Comparison of ENCODE assay signal across 25 cellular contexts in the genomic region with DNA sequence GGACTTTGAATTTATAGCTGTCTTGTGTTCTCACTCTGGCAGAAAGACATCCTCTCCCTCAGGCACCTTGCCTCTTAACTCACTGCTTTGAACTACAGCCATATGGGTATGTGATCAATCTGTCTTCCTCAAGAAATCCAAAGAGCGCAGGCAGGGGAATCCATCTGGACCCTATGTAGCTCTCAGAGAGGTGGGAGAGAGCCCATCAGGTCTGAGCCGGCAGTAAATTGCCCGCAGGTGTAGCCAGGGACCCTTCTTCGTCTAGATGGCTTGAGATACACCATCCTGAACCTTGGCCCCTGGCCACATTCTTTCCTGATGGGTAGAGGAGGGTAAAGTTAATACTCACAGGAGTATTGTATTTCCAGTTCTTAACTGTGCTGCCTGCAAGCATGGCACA.
"Had no signal": no experiment of that assay in that cellular context is flagged by ENCODE, and none has a peak within 500 bp of the region (broad histone marks: within the 10 kb centered on the region; RNA-seq: fewer than 3 reads in every experiment).

No MANE protein-coding gene starts in this region.

- H3K4me1 ChIP-seq: foreskin keratinocyte, heart right ventricle, left ventricle myocardium inferior, psoas muscle, tibial artery had no signal

- H3K27me3 Mint-ChIP-seq: activated CD8-positive, alpha-beta memory T cell treated with anti-CD3 and anti-CD28 coated beads, Interleukin-2, amount 10 ng/mL, durations not matched to agents 7 days and 5 days; central memory CD8-positive, alpha-beta T cell; dendritic cell treated with granulocyte-macrophage colony-stimulating factor and Interleukin-4, amounts not matched to agents 40 ng/mL and 50 ng/mL, for 4 days; T-helper 17 cell had no signal

- FAIRE-seq: bronchial epithelial cell, pancreas had no signal

- DNase-seq: activated CD8-positive, alpha-beta memory T cell treated with anti-CD3 and anti-CD28 coated beads, Interleukin-2, amount 10 ng/mL, durations not matched to agents 7 days and 5 days; activated CD8-positive, alpha-beta T cell treated with anti-CD3 and anti-CD28 coated beads, Interleukin-2, amount 10 ng/mL, durations not matched to agents 7 days and 5 days; activated naive CD4-positive, alpha-beta T cell; activated T-cell treated with anti-CD3 and anti-CD28 coated beads, Interleukin-2, amount 50 U/mL, for 48 hours; anterior cingulate cortex; endodermal cell; foreskin keratinocyte; heart right ventricle; left ventricle myocardium inferior; naive B cell; nucleus accumbens; pancreas; psoas muscle; stimulated activated CD4-positive, alpha-beta T cell treated with anti-CD3 and anti-CD28 coated beads, Interleukin-15, amount 100 ng/mL, for 24 hours; stimulated activated CD4-positive, alpha-beta T cell treated with anti-CD3 and anti-CD28 coated beads, Interleukin-2, amount 100 ng/mL, for 24 hours; stimulated activated naive CD4-positive, alpha-beta T cell; T-helper 17 cell; T1000; tibial artery had no signal

- H3K9me3 ChIP-seq: pancreas, psoas muscle, suprapubic skin had no signal

- H3K36me3 Mint-ChIP-seq: activated CD8-positive, alpha-beta memory T cell treated with anti-CD3 and anti-CD28 coated beads, Interleukin-2, amount 10 ng/mL, durations not matched to agents 7 days and 5 days; activated naive CD4-positive, alpha-beta T cell treated with anti-CD3 and anti-CD28 coated beads, Interleukin-2, amount 50 U/mL, for 72 hours had no signal

- H3K36me3 ChIP-seq: heart right ventricle, left ventricle myocardium inferior, pancreas, suprapubic skin, tibial artery had no signal

- H3K27ac ChIP-seq: foreskin keratinocyte, heart right ventricle, left ventricle myocardium inferior, pancreas, psoas muscle, suprapubic skin, tibial artery had no signal

- H3K4me1 Mint-ChIP-seq: activated CD8-positive, alpha-beta memory T cell treated with anti-CD3 and anti-CD28 coated beads, Interleukin-2, amount 10 ng/mL, durations not matched to agents 7 days and 5 days; central memory CD8-positive, alpha-beta T cell; naive B cell; T-helper 17 cell had no signal

- H3K4me3 Mint-ChIP-seq: activated CD8-positive, alpha-beta memory T cell treated with anti-CD3 and anti-CD28 coated beads, Interleukin-2, amount 10 ng/mL, durations not matched to agents 7 days and 5 days; activated CD8-positive, alpha-beta T cell treated with anti-CD3 and anti-CD28 coated beads, Interleukin-2, amount 10 ng/mL, durations not matched to agents 7 days and 5 days; central memory CD8-positive, alpha-beta T cell; dendritic cell treated with granulocyte-macrophage colony-stimulating factor and Interleukin-4, amounts not matched to agents 40 ng/mL and 50 ng/mL, for 4 days; endodermal cell; naive B cell; T-helper 17 cell had no signal

- H3K27ac Mint-ChIP-seq: activated CD8-positive, alpha-beta memory T cell treated with anti-CD3 and anti-CD28 coated beads, Interleukin-2, amount 10 ng/mL, durations not matched to agents 7 days and 5 days; activated CD8-positive, alpha-beta T cell treated with anti-CD3 and anti-CD28 coated beads, Interleukin-2, amount 10 ng/mL, durations not matched to agents 7 days and 5 days; dendritic cell treated with granulocyte-macrophage colony-stimulating factor and Interleukin-4, amounts not matched to agents 40 ng/mL and 50 ng/mL, for 4 days; endodermal cell; naive B cell; T-helper 17 cell had no signal

- H3K27me3 ChIP-seq: heart right ventricle, pancreas, suprapubic skin, tibial artery had no signal

- H3K4me3 ChIP-seq: heart right ventricle, left ventricle myocardium inferior, pancreas, psoas muscle, suprapubic skin, tibial artery had no signal

- ATAC-seq: activated CD8-positive, alpha-beta memory T cell treated with anti-CD3 and anti-CD28 coated beads, Interleukin-2, amount 10 ng/mL, durations not matched to agents 7 days and 5 days; activated CD8-positive, alpha-beta T cell treated with anti-CD3 and anti-CD28 coated beads, Interleukin-2, amount 10 ng/mL, durations not matched to agents 7 days and 5 days; activated naive CD4-positive, alpha-beta T cell treated with anti-CD3 and anti-CD28 coated beads, Interleukin-2, amount 50 U/mL, for 72 hours; esophagus mucosa; foreskin keratinocyte; heart right ventricle; pancreas; psoas muscle; T-helper 17 cell had no signal
